ENCODE assay signal across 1 cellular context in genomic region chr19:16139752-16140151, GRCh38.
TF ChIP-seq lines count a peak whose summit lies in the region.

No MANE protein-coding gene starts in this region.

TF ChIP-seq in GM12878, 131 proteins besides CTCF, POLR2A, EP300 and RAD21 (continued from another document and continues in another):
- TF ChIP-seq, protein P1, sequence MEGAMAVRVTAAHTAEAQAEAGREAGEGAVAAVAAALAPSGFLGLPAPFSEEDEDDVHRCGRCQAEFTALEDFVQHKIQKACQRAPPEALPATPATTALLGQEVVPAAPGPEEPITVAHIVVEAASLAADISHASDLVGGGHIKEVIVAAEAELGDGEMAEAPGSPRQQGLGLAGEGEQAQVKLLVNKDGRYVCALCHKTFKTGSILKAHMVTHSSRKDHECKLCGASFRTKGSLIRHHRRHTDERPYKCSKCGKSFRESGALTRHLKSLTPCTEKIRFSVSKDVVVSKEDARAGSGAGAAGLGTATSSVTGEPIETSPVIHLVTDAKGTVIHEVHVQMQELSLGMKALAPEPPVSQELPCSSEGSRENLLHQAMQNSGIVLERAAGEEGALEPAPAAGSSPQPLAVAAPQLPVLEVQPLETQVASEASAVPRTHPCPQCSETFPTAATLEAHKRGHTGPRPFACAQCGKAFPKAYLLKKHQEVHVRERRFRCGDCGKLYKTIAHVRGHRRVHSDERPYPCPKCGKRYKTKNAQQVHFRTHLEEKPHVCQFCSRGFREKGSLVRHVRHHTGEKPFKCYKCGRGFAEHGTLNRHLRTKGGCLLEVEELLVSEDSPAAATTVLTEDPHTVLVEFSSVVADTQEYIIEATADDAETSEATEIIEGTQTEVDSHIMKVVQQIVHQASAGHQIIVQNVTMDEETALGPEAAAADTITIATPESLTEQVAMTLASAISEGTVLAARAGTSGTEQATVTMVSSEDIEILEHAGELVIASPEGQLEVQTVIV (IDR thresholded peaks at IDR 0.05; ENCODE audit: borderline replicate concordance, partially characterized antibody): no peak
- no peak for TF ChIP-seq RBBP5 (conservative IDR thresholded peaks at IDR 0.05)
- peak; percentile 57 for TF ChIP-seq MEF2B (IDR thresholded peaks at IDR 0.05; ENCODE audit: partially characterized antibody, poor library complexity, severe bottlenecking)
- no peak for TF ChIP-seq ZNF622 (IDR thresholded peaks at IDR 0.05)
- TF ChIP-seq CBX5 (IDR thresholded peaks at IDR 0.05; ENCODE audit: low read depth): 0 out of 2 replicates have a peak, but pooled peaks have one; percentile 29
- TF ChIP-seq BHLHE40 (IDR thresholded peaks at IDR 0.05; ENCODE audit: borderline replicate concordance in 1 of 2, low read depth in 2 of 2, low read length in 1 of 2): peak; percentile 59 to 70
- TF ChIP-seq FOXM1 (IDR thresholded peaks at IDR 0.05; ENCODE audit: low read depth, low read length): peak; percentile 80; the same call in 1 of the 2 replicates
- peak; percentile 45 for TF ChIP-seq ATF7 (IDR thresholded peaks at IDR 0.05; ENCODE audit: low read depth)
- TF ChIP-seq FOS (IDR thresholded peaks at IDR 0.05; ENCODE audit: borderline replicate concordance, extremely low read depth, insufficient read length): no peak
- no peak for TF ChIP-seq USF1 (IDR thresholded peaks at IDR 0.05; ENCODE audit: borderline replicate concordance, extremely low read length, insufficient read depth, low read depth, low read length)
- no peak for TF ChIP-seq ZNF592 (IDR thresholded peaks at IDR 0.05)
- TF ChIP-seq, protein P2, sequence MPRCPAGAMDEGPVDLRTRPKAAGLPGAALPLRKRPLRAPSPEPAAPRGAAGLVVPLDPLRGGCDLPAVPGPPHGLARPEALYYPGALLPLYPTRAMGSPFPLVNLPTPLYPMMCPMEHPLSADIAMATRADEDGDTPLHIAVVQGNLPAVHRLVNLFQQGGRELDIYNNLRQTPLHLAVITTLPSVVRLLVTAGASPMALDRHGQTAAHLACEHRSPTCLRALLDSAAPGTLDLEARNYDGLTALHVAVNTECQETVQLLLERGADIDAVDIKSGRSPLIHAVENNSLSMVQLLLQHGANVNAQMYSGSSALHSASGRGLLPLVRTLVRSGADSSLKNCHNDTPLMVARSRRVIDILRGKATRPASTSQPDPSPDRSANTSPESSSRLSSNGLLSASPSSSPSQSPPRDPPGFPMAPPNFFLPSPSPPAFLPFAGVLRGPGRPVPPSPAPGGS (IDR thresholded peaks at IDR 0.05; ENCODE audit: borderline replicate concordance, insufficient read depth, low read depth, low read length, poor library complexity, severe bottlenecking): peak; percentile 57
- TF ChIP-seq RB1 (IDR thresholded peaks at IDR 0.05; ENCODE audit: borderline replicate concordance): no peak
- TF ChIP-seq BACH1 (IDR thresholded peaks at IDR 0.05; ENCODE audit: borderline replicate concordance): no peak
- TF ChIP-seq JUNB (IDR thresholded peaks at IDR 0.05): no peak
- TF ChIP-seq ZNF384 (IDR thresholded peaks at IDR 0.05; ENCODE audit: borderline replicate concordance, low read depth, low read length): no peak; the same call in 1 of the 2 replicates
- peak; percentile 37; the same call in 1 of the 2 replicates for TF ChIP-seq IRF4 (IDR thresholded peaks at IDR 0.05; ENCODE audit: low read depth, low read length)
- peak; percentile 92 for TF ChIP-seq PAX5 (IDR thresholded peaks at IDR 0.05; ENCODE audit: borderline replicate concordance, low read depth, low read length)
- TF ChIP-seq NKRF (conservative IDR thresholded peaks at IDR 0.05): no peak
- TF ChIP-seq MAX (IDR thresholded peaks at IDR 0.05; ENCODE audit: low read depth, low read length): 0 out of 2 replicates have a peak, but pooled peaks have one; percentile 42
- no peak for TF ChIP-seq SREBF1 (IDR thresholded peaks at IDR 0.05; ENCODE audit: low read length)
- TF ChIP-seq RFX5 (IDR thresholded peaks at IDR 0.05; ENCODE audit: low read depth, low read length): no peak
- TF ChIP-seq CEBPZ (IDR thresholded peaks at IDR 0.05; ENCODE audit: low read depth, low read length): no peak
- TF ChIP-seq, protein P3, sequence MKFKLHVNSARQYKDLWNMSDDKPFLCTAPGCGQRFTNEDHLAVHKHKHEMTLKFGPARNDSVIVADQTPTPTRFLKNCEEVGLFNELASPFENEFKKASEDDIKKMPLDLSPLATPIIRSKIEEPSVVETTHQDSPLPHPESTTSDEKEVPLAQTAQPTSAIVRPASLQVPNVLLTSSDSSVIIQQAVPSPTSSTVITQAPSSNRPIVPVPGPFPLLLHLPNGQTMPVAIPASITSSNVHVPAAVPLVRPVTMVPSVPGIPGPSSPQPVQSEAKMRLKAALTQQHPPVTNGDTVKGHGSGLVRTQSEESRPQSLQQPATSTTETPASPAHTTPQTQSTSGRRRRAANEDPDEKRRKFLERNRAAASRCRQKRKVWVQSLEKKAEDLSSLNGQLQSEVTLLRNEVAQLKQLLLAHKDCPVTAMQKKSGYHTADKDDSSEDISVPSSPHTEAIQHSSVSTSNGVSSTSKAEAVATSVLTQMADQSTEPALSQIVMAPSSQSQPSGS (IDR thresholded peaks at IDR 0.05; ENCODE audit: low read length): no peak; the same call in 1 of the 2 replicates
- no peak for TF ChIP-seq MEF2A (IDR thresholded peaks at IDR 0.05; ENCODE audit: insufficient read depth, low read depth, low read length)
- no peak for TF ChIP-seq CHD1 (IDR thresholded peaks at IDR 0.05; ENCODE audit: low read depth, low read length)
- TF ChIP-seq, protein P4, sequence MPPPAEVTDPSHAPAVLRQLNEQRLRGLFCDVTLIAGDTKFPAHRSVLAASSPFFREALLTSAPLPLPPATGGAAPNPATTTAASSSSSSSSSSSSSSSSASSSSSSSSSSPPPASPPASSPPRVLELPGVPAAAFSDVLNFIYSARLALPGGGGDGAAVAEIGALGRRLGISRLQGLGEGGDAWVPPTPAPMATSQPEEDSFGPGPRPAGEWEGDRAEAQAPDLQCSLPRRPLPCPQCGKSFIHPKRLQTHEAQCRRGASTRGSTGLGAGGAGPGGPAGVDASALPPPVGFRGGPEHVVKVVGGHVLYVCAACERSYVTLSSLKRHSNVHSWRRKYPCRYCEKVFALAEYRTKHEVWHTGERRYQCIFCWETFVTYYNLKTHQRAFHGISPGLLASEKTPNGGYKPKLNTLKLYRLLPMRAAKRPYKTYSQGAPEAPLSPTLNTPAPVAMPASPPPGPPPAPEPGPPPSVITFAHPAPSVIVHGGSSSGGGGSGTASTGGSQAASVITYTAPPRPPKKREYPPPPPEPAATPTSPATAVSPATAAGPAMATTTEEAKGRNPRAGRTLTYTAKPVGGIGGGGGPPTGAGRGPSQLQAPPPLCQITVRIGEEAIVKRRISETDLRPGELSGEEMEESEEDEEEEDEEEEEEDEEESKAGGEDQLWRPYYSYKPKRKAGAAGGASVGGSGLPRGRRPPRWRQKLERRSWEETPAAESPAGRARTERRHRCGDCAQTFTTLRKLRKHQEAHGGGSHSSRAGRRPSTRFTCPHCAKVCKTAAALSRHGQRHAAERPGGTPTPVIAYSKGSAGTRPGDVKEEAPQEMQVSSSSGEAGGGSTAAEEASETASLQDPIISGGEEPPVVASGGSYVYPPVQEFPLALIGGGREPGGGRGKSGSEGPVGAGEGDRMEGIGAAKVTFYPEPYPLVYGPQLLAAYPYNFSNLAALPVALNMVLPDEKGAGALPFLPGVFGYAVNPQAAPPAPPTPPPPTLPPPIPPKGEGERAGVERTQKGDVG (CRISPR knock-in tag; IDR thresholded peaks at IDR 0.05): no peak
- no peak for TF ChIP-seq HSF1 (IDR thresholded peaks at IDR 0.05; ENCODE audit: low read depth, low read length)
- TF ChIP-seq NFIC (IDR thresholded peaks at IDR 0.05; ENCODE audit: low read depth, low read length): peak; percentile 83
- TF ChIP-seq SIX5 (IDR thresholded peaks at IDR 0.05; ENCODE audit: low read depth, low read length, severe bottlenecking): no peak
- peak in 1 of 2 experiments; percentile 66; a peak in 2 of 4 replicates for TF ChIP-seq ETV6 (conservative IDR thresholded peaks at IDR 0.05 in 1 of 2, IDR thresholded peaks at IDR 0.05 in 1 of 2; ENCODE audit: borderline replicate concordance in 1 of 2, low read depth in 1 of 2)
